21 cellular contexts compared by ENCODE assay signal in genomic region chr16:10494343-10495030, GRCh38.
"Had no signal": no experiment of that assay in that cellular context is flagged by ENCODE, and none has a peak within 500 bp of the region (broad histone marks: within the 10 kb centered on the region; RNA-seq: fewer than 3 reads in every experiment).

No MANE protein-coding gene starts in this region.

- H3K27me3 ChIP-seq: adrenal gland, breast epithelium, esophagus squamous epithelium, upper lobe of left lung had no signal

- H3K9me3 ChIP-seq: adrenal gland, prostate gland had no signal

- H3K27ac Mint-ChIP-seq: activated CD4-positive, alpha-beta T cell treated with anti-CD3 and anti-CD28 coated beads for 36 hours; activated naive CD4-positive, alpha-beta T cell treated with anti-CD3 and anti-CD28 coated beads, Interleukin-2, amount 50 U/mL, for 72 hours; activated T-cell treated with anti-CD3 and anti-CD28 coated beads, Interleukin-2, amount 50 U/mL, for 72 hours; naive thymus-derived CD4-positive, alpha-beta T cell; WTC11 had no signal

- DNase-seq: activated CD4-positive, alpha-beta T cell treated with anti-CD3 and anti-CD28 coated beads for 36 hours; activated CD8-positive, alpha-beta memory T cell treated with anti-CD3 and anti-CD28 coated beads for 24 hours; activated gamma-delta T cell; adrenal gland; effector CD4-positive, alpha-beta T cell; esophagus squamous epithelium; hippocampal formation; left cardiac atrium; mesendoderm; naive thymus-derived CD4-positive, alpha-beta T cell; right cardiac atrium; upper lobe of left lung had no signal

- H3K36me3 ChIP-seq: adrenal gland, breast epithelium, prostate gland, thoracic aorta had no signal

- H3K4me3 ChIP-seq: adrenal gland, breast epithelium, coronary artery, esophagus squamous epithelium, prostate gland, thoracic aorta, upper lobe of left lung had no signal

- H3K4me1 ChIP-seq: adrenal gland, breast epithelium, esophagus squamous epithelium, prostate gland, upper lobe of left lung had no signal

- H3K4me3 Mint-ChIP-seq: activated CD4-positive, alpha-beta T cell treated with anti-CD3 and anti-CD28 coated beads for 36 hours; activated T-cell treated with anti-CD3 and anti-CD28 coated beads, Interleukin-2, amount 50 U/mL, for 72 hours; naive thymus-derived CD4-positive, alpha-beta T cell; WTC11 had no signal

- ATAC-seq: activated CD4-positive, alpha-beta T cell treated with anti-CD3 and anti-CD28 coated beads for 36 hours; left cardiac atrium; naive thymus-derived CD4-positive, alpha-beta T cell; right cardiac atrium; WTC11 had no signal

- H3K27me3 Mint-ChIP-seq: naive thymus-derived CD4-positive, alpha-beta T cell had no signal

- H3K27ac ChIP-seq: adrenal gland, breast epithelium, coronary artery, esophagus squamous epithelium, prostate gland, thoracic aorta, upper lobe of left lung had no signal

- FAIRE-seq: astrocyte, islet of Langerhans had no signal

- H3K4me1 Mint-ChIP-seq: activated CD4-positive, alpha-beta T cell treated with anti-CD3 and anti-CD28 coated beads for 36 hours; naive thymus-derived CD4-positive, alpha-beta T cell had no signal
